22 cellular contexts compared by ENCODE assay signal in the genomic region with DNA sequence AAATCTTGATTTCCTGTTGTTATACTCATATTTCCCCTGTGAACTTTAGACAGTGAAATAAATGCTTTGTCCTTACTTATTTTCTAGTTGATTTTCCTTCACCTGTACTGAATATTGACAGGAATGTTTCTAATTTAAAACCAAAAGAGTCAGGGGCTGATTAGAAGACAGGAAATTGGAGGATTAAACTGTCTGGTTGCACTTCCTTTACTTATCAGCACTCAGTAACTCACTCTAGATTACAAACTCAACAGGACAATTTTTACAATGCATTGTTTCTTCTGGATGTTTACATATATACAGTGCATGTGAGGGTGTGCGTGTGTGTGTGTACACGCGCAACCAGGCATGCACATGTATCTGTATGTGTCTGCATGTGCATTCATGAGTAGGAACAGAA.
DNase-seq lines count a peak whose midpoint lies in the region; ATAC-seq, FAIRE-seq and TF ChIP-seq lines count a peak whose summit lies in the region.
"Had no signal": no experiment of that assay in that cellular context is flagged by ENCODE, and none has a peak within 500 bp of the region (broad histone marks: within the 10 kb centered on the region; RNA-seq: fewer than 3 reads in every experiment).

No MANE protein-coding gene starts in this region.

- H3K4me3 ChIP-seq in DOHH2 (ENCODE audit: low read length) = no peak overlapping the region
- H3K4me3 ChIP-seq in SK-N-SH (ENCODE audit: low read depth in 2 of 2, low read length in 1 of 2) = no peak overlapping the region
- H3K4me3 ChIP-seq in K562 = no peak overlapping the region
- H3K4me3 ChIP-seq: HAP-1 had no signal

- no peak for DNase-seq in SK-N-SH
- no peak for DNase-seq in K562 (ENCODE audit: extremely low read depth in 1 of 4, low spot score in 3 of 4)
- no peak for DNase-seq in amygdala (lab: John Stamatoyannopoulos, UW)
- no peak for DNase-seq in cerebellar cortex (ENCODE audit: low spot score)
- DNase-seq in RKO (ENCODE audit: low spot score) = no peak
- DNase-seq in effector memory CD8-positive, alpha-beta T cell = no peak
- DNase-seq: KBM-7, NCI-H1105, NCI-H146, NCI-H2029, NCI-H2227 treated with DMSO at 0.1 percent for 48 hours, NCI-H510A, OCI-M1 had no signal

- POLR2A ChIA-PET in SK-N-SH (lab: Yijun Ruan, JAX) = interaction anchor here (0.6 kb wide), 1 partner anchor 1015 kb away, joined by 3 read pairs; no protein-coding TSS in a partner anchor
- POLR2A ChIA-PET in K562 (lab: Yijun Ruan, JAX) = no interaction called here

- H3K27ac ChIP-seq in DOHH2 (ENCODE audit: low read depth, low read length) = no peak overlapping the region
- peak overlapping the region in 1 of 2 experiments; percentile 99; a peak in 2 of 4 replicates for H3K27ac ChIP-seq in SK-N-SH (ENCODE audit: low read depth in 2 of 2, low read length in 1 of 2)
- no peak overlapping the region for H3K27ac ChIP-seq in K562 (ENCODE audit: extremely low read depth, low read depth, low read length)
- H3K27ac ChIP-seq: HL-60 had no signal

- H3K27me3 ChIP-seq in DOHH2 (ENCODE audit: control insufficient read depth, low read length) = no peaks in the 10 kb centered on the region
- H3K27me3 ChIP-seq in SK-N-SH (ENCODE audit: insufficient read depth) = no peaks in the 10 kb centered on the region
- H3K27me3 ChIP-seq in K562 (ENCODE audit: control insufficient read depth in 2 of 2, insufficient read depth in 2 of 2, low read length in 2 of 2) = peaks cover 4 to 12% of the 10 kb centered on the region in 2 experiments; a peak in 4 of 5 replicates

- in situ Hi-C loops in K562 (cut with MboI) = no loop called here

- H4K20me1 ChIP-seq in DOHH2 (ENCODE audit: control insufficient read depth, insufficient read depth, low read depth, low read length) (no peaks in the 10 kb centered on the region), SK-N-SH (ENCODE audit: insufficient read depth) (no peaks in the 10 kb centered on the region), K562 (replicated peaks; ENCODE audit: control insufficient read depth, insufficient read depth, low read length) (no peaks in the 10 kb centered on the region)

- H2AFZ ChIP-seq in SK-N-SH (ENCODE audit: low read depth) (no peak overlapping the region; the same call in 1 of the 2 replicates), K562 (ENCODE audit: low read depth, low read length) (no peak overlapping the region)

- CTCF ChIA-PET in SK-N-SH (lab: Yijun Ruan, JAX) = no interaction called here
- CTCF ChIA-PET in K562 (lab: Yijun Ruan, JAX; ENCODE audit: low intra/inter-chr PET ratio) = no interaction called here

- H3K9me2 ChIP-seq in DOHH2 (replicated peaks; ENCODE audit: control insufficient read depth, low read length) (no peaks in the 10 kb centered on the region), SK-N-SH (no peaks in the 10 kb centered on the region)

- no peak overlapping the region for H3K4me3 Mint-ChIP-seq in nephron
- no peak overlapping the region for H3K4me3 Mint-ChIP-seq in effector memory CD8-positive, alpha-beta T cell
- H3K4me3 Mint-ChIP-seq: B cell, CD14-positive monocyte had no signal

- no peaks in the 10 kb centered on the region for H3K27me3 Mint-ChIP-seq in nephron (ENCODE audit: low read depth)
- H3K27me3 Mint-ChIP-seq in effector memory CD8-positive, alpha-beta T cell = peaks cover 16 to 21% of the 10 kb centered on the region in 2 donors

- WGBS in SK-N-SH (ENCODE audit: low lambda C conversion rate) = 90% methylated on average over 3 of the region's 3 CpGs
- 85% methylated on average over 3 of the region's 3 CpGs for WGBS in K562 (ENCODE audit: insufficient coverage, low coverage, missing lambda C conversion rate)

- no peaks in the 10 kb centered on the region for H3K9me3 Mint-ChIP-seq in nephron
- no peaks in the 10 kb centered on the region for H3K9me3 Mint-ChIP-seq in effector memory CD8-positive, alpha-beta T cell

- H3K36me3 Mint-ChIP-seq in nephron (ENCODE audit: low read depth) = no peaks in the 10 kb centered on the region
- H3K36me3 Mint-ChIP-seq in effector memory CD8-positive, alpha-beta T cell (ENCODE audit: insufficient read depth) = no peaks in the 10 kb centered on the region
- H3K36me3 Mint-ChIP-seq: CD14-positive monocyte had no signal

- TF ChIP-seq POLR2A in K562 (conservative IDR thresholded peaks at IDR 0.05) = no peak

- H3K4me2 ChIP-seq in DOHH2 (ENCODE audit: low read length) (0 out of 2 replicates have a peak overlapping the region, but pooled peaks have one; percentile 7), SK-N-SH (no peak overlapping the region), K562 (ENCODE audit: insufficient read depth, low read length) (no peak overlapping the region)

- H3F3A ChIP-seq in DOHH2 (ENCODE audit: control insufficient read depth, insufficient read depth) (no peaks in the 10 kb centered on the region), SK-N-SH (replicated peaks; ENCODE audit: insufficient read depth) (no peaks in the 10 kb centered on the region)

- no peak for FAIRE-seq in K562 (lab: Jason Lieb, UNC)
- FAIRE-seq: HepG2, RCC 7860 had no signal

- H3K27ac Mint-ChIP-seq in nephron = peak overlapping the region in 2 of 3 experiments; percentile 15 to 45
- H3K27ac Mint-ChIP-seq in effector memory CD8-positive, alpha-beta T cell = no peak overlapping the region
- H3K27ac Mint-ChIP-seq: B cell, CD14-positive monocyte had no signal

- H3K9ac ChIP-seq in SK-N-SH (no peak overlapping the region), K562 (ENCODE audit: insufficient read depth in 1 of 2, low read depth in 2 of 2, low read length in 2 of 2) (no peak overlapping the region)

- no peak for TF ChIP-seq CTCF in DOHH2 (IDR thresholded peaks at IDR 0.05; ENCODE audit: low read depth, low read length, poor library complexity, severe bottlenecking)
- TF ChIP-seq CTCF in SK-N-SH (IDR thresholded peaks at IDR 0.05) = no peak
- no peak for TF ChIP-seq CTCF in K562 (IDR thresholded peaks at IDR 0.05 in 2 of 3, conservative IDR thresholded peaks at IDR 0.05 in 1 of 3; ENCODE audit: insufficient read depth in 2 of 3, low read depth in 1 of 3, low read length in 3 of 3)
- TF ChIP-seq CTCF in nephron (IDR thresholded peaks at IDR 0.05; ENCODE audit: unreplicated experiment in 3 of 3) = no peak

- intact Hi-C loops in K562 (cut with micrococcal nuclease) = no loop called here

- H3K9me3 ChIP-seq in DOHH2 (ENCODE audit: control insufficient read depth, insufficient read depth, low read length) (no peaks in the 10 kb centered on the region), SK-N-SH (no peaks in the 10 kb centered on the region), K562 (replicated peaks; ENCODE audit: control insufficient read depth, insufficient read depth, low read depth, low read length) (no peaks in the 10 kb centered on the region)
- H3K9me3 ChIP-seq: HAP-1 had no signal

- H3K36me3 ChIP-seq in DOHH2 (ENCODE audit: control insufficient read depth, low read length) (no peaks in the 10 kb centered on the region), SK-N-SH (replicated peaks in 1 of 2; ENCODE audit: control insufficient read depth in 1 of 2, insufficient read depth in 2 of 2, low read length in 1 of 2) (no peaks in the 10 kb centered on the region), K562 (ENCODE audit: control insufficient read depth, insufficient read depth, low read length) (no peaks in the 10 kb centered on the region)
- H3K36me3 ChIP-seq: HAP-1 had no signal

- H3K4me1 Mint-ChIP-seq in nephron = peaks cover 24% of the 10 kb centered on the region
- no peaks in the 10 kb centered on the region for H3K4me1 Mint-ChIP-seq in effector memory CD8-positive, alpha-beta T cell (ENCODE audit: low read depth in 2 of 2)
- H3K4me1 Mint-ChIP-seq: B cell had no signal

- no peak for TF ChIP-seq RAD21 in SK-N-SH (IDR thresholded peaks at IDR 0.05; ENCODE audit: low read length)
- no peak for TF ChIP-seq RAD21 in K562 (CRISPR knock-in tag; conservative IDR thresholded peaks at IDR 0.05 in 1 of 2, IDR thresholded peaks at IDR 0.05 in 1 of 2)

- no peaks in the 10 kb centered on the region for H3K9me1 ChIP-seq in K562 (ENCODE audit: control insufficient read depth, insufficient read depth, low read length)

- no peaks in the 10 kb centered on the region for H3K79me2 ChIP-seq in DOHH2 (ENCODE audit: control insufficient read depth, low read length)
- no peaks in the 10 kb centered on the region for H3K79me2 ChIP-seq in SK-N-SH (ENCODE audit: insufficient read depth)
- H3K79me2 ChIP-seq in K562 (ENCODE audit: control insufficient read depth, insufficient read depth, low read length) = no peaks in the 10 kb centered on the region

- TF ChIP-seq EP300 in SK-N-SH (IDR thresholded peaks at IDR 0.05; ENCODE audit: borderline replicate concordance in 1 of 2, low read depth in 1 of 2, low read length in 1 of 2) (no peak), K562 (IDR thresholded peaks at IDR 0.05; ENCODE audit: low read length) (no peak)

- BruUV-seq in K562 (replicated peaks; lab: Mats Ljungman, UMichigan) = no TSS peak

- H3K4me1 ChIP-seq in DOHH2 (ENCODE audit: control insufficient read depth, low read length) = peaks cover 7% of the 10 kb centered on the region
- peaks cover 6 to 26% of the 10 kb centered on the region in 2 experiments; a peak in 3 of 4 replicates for H3K4me1 ChIP-seq in SK-N-SH (ENCODE audit: control insufficient read depth in 1 of 2, insufficient read depth in 2 of 2, low read depth in 1 of 2, low read length in 1 of 2)
- H3K4me1 ChIP-seq in K562 (replicated peaks in 1 of 2; ENCODE audit: control insufficient read depth in 2 of 2, insufficient read depth in 2 of 2, low read length in 2 of 2) = no peaks in the 10 kb centered on the region; a peak in 2 of 5 replicates
- H3K4me1 ChIP-seq: HAP-1 had no signal

- no peak for ATAC-seq in K562
- ATAC-seq in effector memory CD8-positive, alpha-beta T cell (replicated peaks) = no peak
- ATAC-seq: HepG2, Right ventricle myocardium inferior had no signal

TF ChIP-seq in SK-N-SH, 30 proteins besides CTCF, POLR2A, EP300 and RAD21:
- TF ChIP-seq CHD2 (IDR thresholded peaks at IDR 0.05; ENCODE audit: low read length, partially characterized antibody) (no peak), TEAD4 (IDR thresholded peaks at IDR 0.05; ENCODE audit: borderline replicate concordance, insufficient read depth) (no peak), FOXM1 (IDR thresholded peaks at IDR 0.05; ENCODE audit: low read depth) (no peak), FOSL2 (IDR thresholded peaks at IDR 0.05; ENCODE audit: borderline replicate concordance, low read depth) (no peak), GATA2 (CRISPR knock-in tag; IDR thresholded peaks at IDR 0.05) (peak; percentile 46; the same call in 1 of the 2 replicates)

TF ChIP-seq in K562, 482 proteins besides CTCF, POLR2A, EP300 and RAD21:
- TF ChIP-seq ETV1 (tag; conservative IDR thresholded peaks at IDR 0.05; ENCODE audit: low read depth) (0 out of 2 replicates have a peak, but pooled peaks have one; percentile 7), GABPA (tag; conservative IDR thresholded peaks at IDR 0.05; ENCODE audit: low read depth) (0 out of 2 replicates have a peak, but pooled peaks have one; percentile 24), TRIM28 (IDR thresholded peaks at IDR 0.05) (no peak)
TF ChIP-seq in K562: peak in this region for 2.

Comparison
In these comparisons a context has a peak if more than half of its experiments do, and no peak if none do; other contexts are left out.
1. H3K27ac Mint-ChIP-seq: peak in nephron (2 of 3); none in effector memory CD8-positive, alpha-beta T cell (0 of 2).